In genomic region chr22:46265627-46266026, GRCh38 we compare ENCODE assay signal across 13 cellular contexts. TPM values are rescaled to one million over a fixed set of nuclear protein-coding genes. Genes with fewer than 3 reads are reported as not detected.
"Had no signal": no experiment of that assay in that cellular context is flagged by ENCODE, and none has a peak within 500 bp of the region (broad histone marks: within the 10 kb centered on the region; RNA-seq: fewer than 3 reads in every experiment).

No MANE protein-coding gene starts in this region.

RNA-seq across cellular contexts. Expression of gene PKDREJ, which starts 2.5 kb away (rescaled TPM):
- total RNA-seq: activated CD4-positive, alpha-beta memory T cell treated with anti-CD3 and anti-CD28 coated beads, Interleukin-2, amount 10 ng/mL, durations not matched to agents 7 days and 5 days; activated CD4-positive, alpha-beta T cell treated with anti-CD3 and anti-CD28 coated beads for 36 hours; activated CD4-positive, alpha-beta T cell treated with anti-CD3 and anti-CD28 coated beads, Interleukin-2, amount 10 ng/mL, durations not matched to agents 7 days and 5 days; activated CD8-positive, alpha-beta memory T cell treated with anti-CD3 and anti-CD28 coated beads, Interleukin-2, amount 10 ng/mL, durations not matched to agents 7 days and 5 days; activated CD8-positive, alpha-beta T cell treated with anti-CD3 and anti-CD28 coated beads, Interleukin-2, amount 10 ng/mL, durations not matched to agents 7 days and 5 days; activated naive CD4-positive, alpha-beta T cell treated with anti-CD3 and anti-CD28 coated beads for 36 hours; activated naive CD8-positive, alpha-beta T cell treated with anti-CD3 and anti-CD28 coated beads for 36 hours; activated T-helper 17 cell treated with anti-CD3 and anti-CD28 coated beads, Interleukin-2, amount 50 U/mL, for 72 hours; astrocyte; T-cell; T-helper 1 cell treated with Interleukin-12 subunit alpha and Interleukin-12 subunit beta and Interleukin-4 antibody, amounts not matched to agents 30 ng/mL and 1 ng/mL, for 36 hours; T-helper 17 cell; T-helper 2 cell treated with Interferon-gamma antibody and Interleukin-4, amounts not matched to agents 100 ng/mL and 5 ng/mL, for 36 hours had no signal
